16 cellular contexts compared by ENCODE assay signal in the genomic region with DNA sequence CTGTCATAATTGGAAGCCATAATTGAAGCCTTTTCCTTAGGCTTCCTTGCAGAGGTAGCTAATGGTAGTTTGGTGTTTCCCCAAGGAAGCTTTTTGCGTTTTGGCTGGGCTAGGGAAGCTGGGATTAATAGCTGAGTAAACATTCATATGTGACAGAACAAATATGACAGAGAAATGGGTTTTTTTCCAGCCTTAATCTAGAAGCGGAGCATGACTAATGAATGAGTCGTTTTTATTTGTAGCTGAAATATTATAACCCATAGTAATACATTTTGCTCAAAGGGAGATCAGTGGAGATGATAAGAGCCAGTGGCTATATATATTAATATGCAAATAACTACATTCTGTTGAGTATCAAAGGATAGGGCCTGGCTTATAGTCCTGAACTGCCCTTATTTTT. TPM values are rescaled to one million over a fixed set of nuclear protein-coding genes. Genes with fewer than 3 reads are reported as not detected.
A peak's percentile ranks its signal among the peaks of the same experiment; 100 is the strongest.
DNase-seq lines count a peak whose midpoint lies in the region; ATAC-seq and TF ChIP-seq lines count a peak whose summit lies in the region.
"Had no signal": no experiment of that assay in that cellular context is flagged by ENCODE, and none has a peak within 500 bp of the region (broad histone marks: within the 10 kb centered on the region; RNA-seq: fewer than 3 reads in every experiment).

No MANE protein-coding gene starts in this region.

- ATAC-seq in naive thymus-derived CD4-positive, alpha-beta T cell: no peak
- ATAC-seq: mucosa of descending colon had no signal

- peaks cover 19 to 93% (median 69%) of the 10 kb centered on the region in 5 donors for H3K36me3 Mint-ChIP-seq in naive thymus-derived CD4-positive, alpha-beta T cell

- TF ChIP-seq POLR2A in erythroblast (IDR thresholded peaks at IDR 0.05; ENCODE audit: low read length) (no peak), spleen (IDR thresholded peaks at IDR 0.05) (no peak)

- no TSS peak for BruUV-seq in PC-9 (replicated peaks; lab: Mats Ljungman, UMichigan)

- H3F3A ChIP-seq in GM23248 (ENCODE audit: insufficient read depth) (peaks cover 63% of the 10 kb centered on the region), PC-9 (ENCODE audit: insufficient read depth, low read depth) (peaks cover 63% of the 10 kb centered on the region)

- H3K9ac ChIP-seq in GM23248: no peak overlapping the region
- H3K9ac ChIP-seq: BLaER1 treated with 17β-estradiol and CSF1 and Interleukin-3, amounts not matched to agents 10 nM and 100 nM had no signal

- peaks cover 0 to 7% (median 0%) of the 10 kb centered on the region in 11 donors for H3K9me3 Mint-ChIP-seq in naive thymus-derived CD4-positive, alpha-beta T cell

- H3K27me3 Mint-ChIP-seq in naive thymus-derived CD4-positive, alpha-beta T cell: no peaks in the 10 kb centered on the region

- H3K9me2 ChIP-seq in GM23248 (ENCODE audit: insufficient read depth) (no peaks in the 10 kb centered on the region), PC-9 (ENCODE audit: insufficient read depth) (0 out of 2 replicates have a peak, but pooled peaks cover 4% of the 10 kb centered on the region)

- H3K27me3 ChIP-seq in GM23248 (replicated peaks; ENCODE audit: insufficient read depth) (no peaks in the 10 kb centered on the region), PC-9 (ENCODE audit: insufficient read depth, low read depth) (no peaks in the 10 kb centered on the region), osteoblast (ENCODE audit: insufficient read depth, low read length) (no peaks in the 10 kb centered on the region), spleen (replicated peaks in 1 of 7) (no peaks in the 10 kb centered on the region)
- no peaks in the 10 kb centered on the region for H3K27me3 ChIP-seq in naive thymus-derived CD4-positive, alpha-beta T cell (ENCODE audit: control insufficient read depth in 2 of 2, insufficient read depth in 2 of 2, low read length in 2 of 2)
- H3K27me3 ChIP-seq: BLaER1 treated with 17β-estradiol and CSF1 and Interleukin-3, amounts not matched to agents 10 nM and 100 nM had no signal

- CTCF ChIA-PET in PC-9 (lab: Charles Lee): interaction anchor here (0.6 kb wide), 1 partner anchor 262 kb away, joined by 3 read pairs; no protein-coding TSS in a partner anchor
- CTCF ChIA-PET in naive thymus-derived CD4-positive, alpha-beta T cell (lab: Charles Lee): no interaction called here

- H3K4me1 ChIP-seq in GM23248 (ENCODE audit: insufficient read depth): peaks cover 31% of the 10 kb centered on the region
- H3K4me1 ChIP-seq in PC-9 (replicated peaks; ENCODE audit: insufficient read depth): peaks cover 55% of the 10 kb centered on the region
- H3K4me1 ChIP-seq in osteoblast (ENCODE audit: insufficient read depth, low read length): peaks cover 33% of the 10 kb centered on the region
- H3K4me1 ChIP-seq in naive thymus-derived CD4-positive, alpha-beta T cell (ENCODE audit: control insufficient read depth in 2 of 2, insufficient read depth in 2 of 2, low read length in 2 of 2): no peaks in the 10 kb centered on the region
- peaks cover 0 to 13% (median 0%) of the 10 kb centered on the region in 6 donors for H3K4me1 ChIP-seq in spleen

- H4K20me1 ChIP-seq in GM23248 (ENCODE audit: insufficient read depth) (no peaks in the 10 kb centered on the region), PC-9 (ENCODE audit: insufficient read depth) (no peaks in the 10 kb centered on the region), osteoblast (ENCODE audit: insufficient read depth, low read length) (peaks cover 19% of the 10 kb centered on the region)

- peaks cover 76% of the 10 kb centered on the region for H3K36me3 ChIP-seq in GM23248 (ENCODE audit: low read depth)
- peaks cover 72% of the 10 kb centered on the region for H3K36me3 ChIP-seq in PC-9 (ENCODE audit: low read depth)
- H3K36me3 ChIP-seq in osteoblast (ENCODE audit: insufficient read depth, low read length): peaks cover 77% of the 10 kb centered on the region
- H3K36me3 ChIP-seq in naive thymus-derived CD4-positive, alpha-beta T cell (ENCODE audit: control insufficient read depth in 2 of 3, insufficient read depth in 3 of 3, low read length in 3 of 3): peaks cover 8 to 96% (median 51%) of the 10 kb centered on the region in 3 experiments
- H3K36me3 ChIP-seq in spleen: peaks cover 3 to 100% (median 78%) of the 10 kb centered on the region in 6 donors

- H3K27ac ChIP-seq in GM23248 (no peak overlapping the region), PC-9 (peak overlapping the region; percentile 14), osteoblast (ENCODE audit: low read depth, low read length) (peak overlapping the region; percentile 67), spleen (no peak overlapping the region)
- H3K27ac ChIP-seq in naive thymus-derived CD4-positive, alpha-beta T cell (ENCODE audit: low read depth, low read length): no peak overlapping the region
- H3K27ac ChIP-seq: BLaER1 treated with 17β-estradiol and CSF1 and Interleukin-3, amounts not matched to agents 10 nM and 100 nM had no signal

- 50 to 62% methylated on average over 3 of the region's 3 CpGs for WGBS in GM23248 (ENCODE audit: low coverage in 1 of 2, low lambda C conversion rate in 2 of 2, missing lambda C conversion rate in 2 of 2), 2 experiments
- 91 to 96% (median 93%) methylated on average over 3 of the region's 3 CpGs for WGBS in spleen, 5 donors

- peak; percentile 60 for DNase-seq in GM23248
- peak in 1 of 2 experiments; percentile 75 for DNase-seq in PC-9
- peak; percentile 22 to 48 for DNase-seq in erythroblast (lab: John Stamatoyannopoulos, UW)
- peak; percentile 85 for DNase-seq in osteoblast (ENCODE audit: insufficient read length, low spot score, missing footprints)
- DNase-seq in naive thymus-derived CD4-positive, alpha-beta T cell: no peak
- DNase-seq in spleen: no peak
- DNase-seq in NCI-H2196 treated with DMSO at 0.1 percent for 48 hours (lab: John Stamatoyannopoulos, UW; ENCODE audit: unreplicated experiment): no peak
- DNase-seq: amygdala, DMS 273 treated with DMSO at 0.1 percent for 48 hours, H7, hypothalamus, MM.1S, mucosa of descending colon, NCI-H2029, NCI-H526 had no signal

- POLR2A ChIA-PET in PC-9 (lab: Charles Lee; ENCODE audit: unreplicated experiment): interaction anchor here (0.7 kb wide), 1 partner anchor 30 kb away, joined by 5 read pairs; no protein-coding TSS in a partner anchor
- POLR2A ChIA-PET in naive thymus-derived CD4-positive, alpha-beta T cell (lab: Charles Lee): interaction anchor here (1.3 kb wide), 1 partner anchor 11 kb away, joined by 7 read pairs; no protein-coding TSS in a partner anchor

- H3K4me3 ChIP-seq in GM23248 (no peak overlapping the region), PC-9 (no peak overlapping the region), osteoblast (ENCODE audit: insufficient read depth, low read length) (no peak overlapping the region), spleen (no peak overlapping the region)
- H3K4me3 ChIP-seq in naive thymus-derived CD4-positive, alpha-beta T cell (ENCODE audit: low read length): no peak overlapping the region
- H3K4me3 ChIP-seq: BLaER1 treated with 17β-estradiol and CSF1 and Interleukin-3, amounts not matched to agents 10 nM and 100 nM; mucosa of descending colon had no signal

- in situ Hi-C loops in GM23248 (cut with MboI): no loop called here

- H3K4me2 ChIP-seq in GM23248 (ENCODE audit: unreplicated experiment) (no peak overlapping the region), PC-9 (peak overlapping the region; percentile 15; the same call in 1 of the 2 replicates), osteoblast (ENCODE audit: insufficient read depth, low read length) (peak overlapping the region; percentile 14)
- H3K4me2 ChIP-seq: BLaER1 treated with 17β-estradiol and CSF1 and Interleukin-3, amounts not matched to agents 10 nM and 100 nM had no signal

- no peak overlapping the region for H3K27ac Mint-ChIP-seq in naive thymus-derived CD4-positive, alpha-beta T cell

- H3K4me1 Mint-ChIP-seq in naive thymus-derived CD4-positive, alpha-beta T cell: peaks cover 0 to 23% (median 0%) of the 10 kb centered on the region in 7 donors

- TF ChIP-seq CTCF in PC-9 (conservative IDR thresholded peaks at IDR 0.05) (no peak), osteoblast (IDR thresholded peaks at IDR 0.05; ENCODE audit: extremely low read depth, low read depth, low read length) (no peak), spleen (IDR thresholded peaks at IDR 0.05 in 8 of 11, conservative IDR thresholded peaks at IDR 0.05 in 3 of 11) (no peak)

- H2AFZ ChIP-seq in GM23248 (no peak overlapping the region), PC-9 (no peak overlapping the region), osteoblast (ENCODE audit: low read length) (no peak overlapping the region)

- intact Hi-C loops in PC-9 (cut with micrococcal nuclease; ENCODE audit: unreplicated experiment) (no loop called here), spleen (cut with DNase I; ENCODE audit: low total_unique reads) (no loop called here)
- intact Hi-C loops in naive thymus-derived CD4-positive, alpha-beta T cell (cut with micrococcal nuclease): no loop called here

- no peaks in the 10 kb centered on the region for H3K9me3 ChIP-seq in GM23248 (ENCODE audit: low read depth)
- peaks cover 12% of the 10 kb centered on the region for H3K9me3 ChIP-seq in PC-9 (ENCODE audit: insufficient read depth, low read depth)
- H3K9me3 ChIP-seq in osteoblast (ENCODE audit: low read depth, low read length): no peaks in the 10 kb centered on the region
- H3K9me3 ChIP-seq in naive thymus-derived CD4-positive, alpha-beta T cell (ENCODE audit: control insufficient read depth in 2 of 3, low read length in 3 of 3): no peaks in the 10 kb centered on the region
- H3K9me3 ChIP-seq in spleen: peaks cover 0 to 19% (median 16%) of the 10 kb centered on the region in 8 donors

- H3K4me3 Mint-ChIP-seq in naive thymus-derived CD4-positive, alpha-beta T cell: no peak overlapping the region

- H3K79me2 ChIP-seq in GM23248 (ENCODE audit: insufficient read depth): peaks cover 67% of the 10 kb centered on the region
- H3K79me2 ChIP-seq in PC-9 (ENCODE audit: low read depth): peaks cover 9% of the 10 kb centered on the region; the same call in 1 of the 2 replicates
- peaks cover 64% of the 10 kb centered on the region for H3K79me2 ChIP-seq in osteoblast (ENCODE audit: insufficient read depth, low read length)

RNA-seq across cellular contexts. Expression of a gene that starts 17.1 kb away (rescaled TPM):
- 32.1 and 46.5 TPM in 2 replicates for total RNA-seq in GM23248 (2014; rRNA removed; shearing (Covaris generic))
- polyA plus RNA-seq in GM23248 (2016; fragmentation: Nextera tagmentation; extraction: Ambion mirVana) (11.9 and 13.6 TPM in 2 replicates), spleen (10 to 100 TPM; 14.3 to 16.1 (median 15.7) TPM)
- total RNA-seq in PC-9 (2021) (38.0 and 43.1 TPM in 2 replicates), osteoblast (49.8 and 54.3 TPM in 2 replicates), spleen (10 to 100 TPM; 28.0 to 51.7 (median 43.2) TPM)
- total RNA-seq in naive thymus-derived CD4-positive, alpha-beta T cell: 10 to 100 TPM; 27.2 to 40.6 (median 34.5) TPM
- 10 to 100 TPM in 1 of 2 donors, 1 to 10 TPM in 1; 8.2 to 12.6 TPM for polyA plus RNA-seq in naive thymus-derived CD4-positive, alpha-beta T cell

RNA-seq across cellular contexts. Expression of a gene that starts 17.2 kb away (rescaled TPM):
- total RNA-seq in GM23248 (2014; rRNA removed; shearing (Covaris generic)): 4.8 and 5.3 TPM in 2 replicates
- 4.5 and 4.6 TPM in 2 replicates for polyA plus RNA-seq in GM23248 (2016; fragmentation: Nextera tagmentation; extraction: Ambion mirVana)
- total RNA-seq in PC-9 (2021): 3.0 and 3.9 TPM in 2 replicates
- total RNA-seq in osteoblast: 9.1 and 9.8 TPM in 2 replicates
- 1 to 10 TPM; 2.3 to 7.4 (median 2.8) TPM for total RNA-seq in naive thymus-derived CD4-positive, alpha-beta T cell
- 1 to 10 TPM; 4.1 to 5.5 TPM for polyA plus RNA-seq in naive thymus-derived CD4-positive, alpha-beta T cell
- 1 to 10 TPM; 2.4 to 5.8 (median 3.7) TPM for total RNA-seq in spleen
- polyA plus RNA-seq in spleen: 1 to 10 TPM; 2.5 to 3.5 (median 2.6) TPM

RNA-seq across cellular contexts. Expression of a gene that starts 57.0 kb away (rescaled TPM):
- 11.1 and 11.4 TPM in 2 replicates for total RNA-seq in GM23248 (2014; rRNA removed; shearing (Covaris generic))
- polyA plus RNA-seq in GM23248 (2016; fragmentation: Nextera tagmentation; extraction: Ambion mirVana) (5.2 and 6.2 TPM in 2 replicates), spleen (1 to 10 TPM; 1.9 to 2.4 (median 2.0) TPM)
- total RNA-seq in PC-9 (2021) (10.2 and 13.5 TPM in 2 replicates), osteoblast (22.1 and 22.7 TPM in 2 replicates), spleen (10 to 100 TPM in 5 of 7 donors, 1 to 10 TPM in 2; 8.5 to 14.8 (median 10.6) TPM)
- 10 to 100 TPM in 2 of 5 experiments, 1 to 10 TPM in 3; 5.2 to 16.5 (median 9.6) TPM for total RNA-seq in naive thymus-derived CD4-positive, alpha-beta T cell
- polyA plus RNA-seq in naive thymus-derived CD4-positive, alpha-beta T cell: 1 to 10 TPM; 3.2 to 3.9 TPM

Comparison
In these comparisons a context has a peak if more than half of its experiments do, and no peak if none do; other contexts are left out.
1. DNase-seq: peak in GM23248 (single experiment), erythroblast (2 of 2) and osteoblast (single experiment); none in naive thymus-derived CD4-positive, alpha-beta T cell (0 of 9), spleen (single experiment) and NCI-H2196 treated with DMSO at 0.1 percent for 48 hours (single experiment).
2. H3K27ac ChIP-seq: peak in PC-9 (single experiment) and osteoblast (single experiment); none in GM23248 (single experiment), naive thymus-derived CD4-positive, alpha-beta T cell (single experiment) and spleen (0 of 8).